16 cellular contexts compared by ENCODE assay signal in the genomic region with DNA sequence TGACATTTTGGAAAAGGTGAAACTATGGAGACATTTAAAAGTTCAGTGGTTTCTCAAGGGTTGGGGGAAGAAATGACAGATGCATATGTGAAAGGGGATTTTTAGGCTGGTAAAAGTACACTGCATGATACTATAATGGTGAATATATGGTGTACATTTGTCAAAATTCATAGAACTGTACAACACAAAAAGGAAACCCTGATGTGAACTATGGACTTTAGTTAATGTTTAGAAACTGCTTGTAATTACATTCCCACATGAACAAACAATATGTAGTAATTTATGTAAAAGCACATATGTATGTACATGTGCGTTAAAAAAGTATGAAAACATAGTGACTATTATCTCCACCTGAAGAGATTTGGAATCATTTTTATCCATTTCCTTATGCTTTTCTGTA.
DNase-seq lines count a peak whose midpoint lies in the region; ATAC-seq and TF ChIP-seq lines count a peak whose summit lies in the region.
"Had no signal": no experiment of that assay in that cellular context is flagged by ENCODE, and none has a peak within 500 bp of the region (broad histone marks: within the 10 kb centered on the region; RNA-seq: fewer than 3 reads in every experiment).

No MANE protein-coding gene starts in this region.

- H3K4me3 ChIP-seq in osteoblast (ENCODE audit: insufficient read depth, low read length) = no peak overlapping the region
- H3K4me3 ChIP-seq: BLaER1, GM23338 had no signal

- no peak overlapping the region for H3K27ac Mint-ChIP-seq in activated T-cell treated with anti-CD3 and anti-CD28 coated beads, Interleukin-2, amount 50 U/mL, for 24 hours
- H3K27ac Mint-ChIP-seq: CD8-positive, alpha-beta memory T cell; GM23338; IgD-negative memory B cell had no signal

- ATAC-seq in left colon = peak; percentile 98
- no peak for ATAC-seq in GM19328 (IDR thresholded peaks at IDR 0.05; ENCODE audit: unreplicated experiment)
- ATAC-seq: GM23338 had no signal

- H4K20me1 ChIP-seq in osteoblast (ENCODE audit: insufficient read depth, low read length) = no peaks in the 10 kb centered on the region
- H4K20me1 ChIP-seq: BLaER1 had no signal

- intact Hi-C loops in left colon (cut with DNase I, micrococcal nuclease) = no loop called here

- no peaks in the 10 kb centered on the region for H3K36me3 Mint-ChIP-seq in activated T-cell treated with anti-CD3 and anti-CD28 coated beads, Interleukin-2, amount 50 U/mL, for 24 hours (ENCODE audit: low read depth)
- H3K36me3 Mint-ChIP-seq: CD8-positive, alpha-beta memory T cell; IgD-negative memory B cell had no signal

- H3K4me1 ChIP-seq in osteoblast (ENCODE audit: insufficient read depth, low read length) = no peaks in the 10 kb centered on the region
- H3K4me1 ChIP-seq: BLaER1 had no signal

- no peaks in the 10 kb centered on the region for H3K9me3 ChIP-seq in osteoblast (ENCODE audit: low read depth, low read length)
- H3K9me3 ChIP-seq: BLaER1 had no signal

- no peaks in the 10 kb centered on the region for H3K36me3 ChIP-seq in osteoblast (ENCODE audit: insufficient read depth, low read length)
- H3K36me3 ChIP-seq: BLaER1 had no signal

- no peaks in the 10 kb centered on the region for H3K9me3 Mint-ChIP-seq in activated T-cell treated with anti-CD3 and anti-CD28 coated beads, Interleukin-2, amount 50 U/mL, for 24 hours
- H3K9me3 Mint-ChIP-seq: CD8-positive, alpha-beta memory T cell; GM23338; IgD-negative memory B cell had no signal

- H3K27ac ChIP-seq in 22Rv1 (peak overlapping the region; percentile 67), epithelial cell of prostate (peak overlapping the region; percentile 14), osteoblast (ENCODE audit: low read depth, low read length) (no peak overlapping the region)
- H3K27ac ChIP-seq: BLaER1 had no signal

- H2AFZ ChIP-seq in osteoblast (ENCODE audit: low read length) = peak overlapping the region; percentile 26
- H2AFZ ChIP-seq: GM23338 had no signal

- H3K27me3 Mint-ChIP-seq in activated T-cell treated with anti-CD3 and anti-CD28 coated beads, Interleukin-2, amount 50 U/mL, for 24 hours = peaks cover 8% of the 10 kb centered on the region
- H3K27me3 Mint-ChIP-seq: IgD-negative memory B cell had no signal

- DNase-seq in epithelial cell of prostate (ENCODE audit: low read depth, low spot score) (no peak), left colon (no peak), osteoblast (ENCODE audit: insufficient read length, low spot score, missing footprints) (no peak), DMS153 (lab: John Stamatoyannopoulos, UW) (no peak)
- no peak for DNase-seq in activated T-cell treated with anti-CD3 and anti-CD28 coated beads, Interleukin-2, amount 50 U/mL, for 24 hours
- DNase-seq: 8988T; AML-193; CD8-positive, alpha-beta memory T cell; DMS 273 treated with DMSO at 0.1 percent for 48 hours; DMS79; H7 had no signal

- no peaks in the 10 kb centered on the region for H3K79me2 ChIP-seq in osteoblast (ENCODE audit: insufficient read depth, low read length)

- TF ChIP-seq CTCF in 22Rv1 (IDR thresholded peaks at IDR 0.05) = no peak
- TF ChIP-seq CTCF in osteoblast (IDR thresholded peaks at IDR 0.05; ENCODE audit: extremely low read depth, low read depth, low read length) = no peak

- H3K4me1 Mint-ChIP-seq in activated T-cell treated with anti-CD3 and anti-CD28 coated beads, Interleukin-2, amount 50 U/mL, for 24 hours (ENCODE audit: low read depth) = no peaks in the 10 kb centered on the region
- H3K4me1 Mint-ChIP-seq: CD8-positive, alpha-beta memory T cell; GM23338; IgD-negative memory B cell had no signal

- H3K27me3 ChIP-seq in osteoblast (ENCODE audit: insufficient read depth, low read length) = no peaks in the 10 kb centered on the region
- H3K27me3 ChIP-seq: BLaER1 had no signal

- no peak overlapping the region for H3K4me2 ChIP-seq in osteoblast (ENCODE audit: insufficient read depth, low read length)
- H3K4me2 ChIP-seq: BLaER1, GM23338 had no signal

- H3K4me3 Mint-ChIP-seq in activated T-cell treated with anti-CD3 and anti-CD28 coated beads, Interleukin-2, amount 50 U/mL, for 24 hours = no peak overlapping the region
- H3K4me3 Mint-ChIP-seq: CD8-positive, alpha-beta memory T cell; GM23338; IgD-negative memory B cell had no signal
